In the genomic region with DNA sequence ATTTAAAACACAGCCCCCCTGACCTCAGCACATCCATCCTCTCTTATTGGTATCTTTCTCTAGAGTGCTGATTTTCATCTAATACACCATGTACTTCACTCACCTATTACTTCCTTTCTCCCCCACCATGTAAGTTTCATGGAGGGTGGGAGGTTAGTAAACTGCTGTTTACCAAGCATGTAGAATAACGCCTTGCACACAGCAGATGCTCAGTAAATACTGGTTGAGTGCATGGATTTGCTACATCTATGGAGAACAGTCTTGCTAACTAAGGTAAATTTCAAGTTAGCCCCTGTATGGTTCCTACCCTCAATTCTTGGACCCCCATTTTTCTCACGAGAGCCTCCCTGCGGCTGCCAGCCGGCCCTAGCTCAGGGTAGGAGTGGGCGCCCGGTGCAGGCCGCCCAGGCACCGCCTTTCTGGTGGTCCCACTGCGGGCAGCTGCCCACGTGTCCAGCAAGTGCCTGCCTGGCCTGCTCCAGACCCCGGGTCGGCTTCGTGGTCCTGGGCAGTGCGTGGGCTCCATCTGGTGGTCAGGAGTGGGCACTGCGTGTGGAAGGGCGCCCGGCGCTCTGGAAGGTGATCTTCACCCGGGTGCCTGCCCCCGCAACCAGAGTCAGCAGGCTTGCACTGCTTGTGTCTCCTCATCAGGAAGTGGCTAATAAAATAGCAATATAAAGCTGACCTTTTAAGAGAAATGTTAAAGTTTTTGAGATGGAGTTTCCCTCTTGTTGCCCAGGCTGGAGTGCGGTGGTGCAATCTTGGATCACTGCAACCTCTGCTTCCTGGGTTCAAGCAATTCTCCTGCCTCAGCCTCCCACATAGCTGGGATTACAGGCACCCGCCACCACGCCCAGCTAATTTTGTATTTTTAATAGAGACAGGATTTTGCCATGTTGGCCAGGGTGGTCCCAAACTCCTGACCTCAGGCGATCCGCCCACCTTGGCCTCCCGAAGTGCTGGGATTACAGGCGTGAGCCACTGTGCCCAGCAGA, we compare ENCODE assay signal across 8 cellular contexts.
A peak's percentile ranks its signal among the peaks of the same experiment; 100 is the strongest.
DNase-seq lines count a peak whose midpoint lies in the region; ATAC-seq and TF ChIP-seq lines count a peak whose summit lies in the region.

No MANE protein-coding gene starts in this region.

- no peak overlapping the region for H3K4me3 ChIP-seq in AG04450 (ENCODE audit: low read depth, low read length)

- H3K4me3 Mint-ChIP-seq in activated CD4-positive, alpha-beta T cell treated with anti-CD3 and anti-CD28 coated beads, Interleukin-2, amount 10 ng/mL, durations not matched to agents 7 days and 5 days, result no peak overlapping the region

- TF ChIP-seq CTCF in AG04450 (IDR thresholded peaks at IDR 0.05; ENCODE audit: low read depth, low read length), result peak; percentile 98

- ATAC-seq in GM18511 (IDR thresholded peaks at IDR 0.05; ENCODE audit: unreplicated experiment), result peak; percentile 81
- peak; percentile 68 for ATAC-seq in HG03045 (IDR thresholded peaks at IDR 0.05; ENCODE audit: unreplicated experiment)

- DNase-seq in AG04450 (ENCODE audit: low read depth, low spot score) (peak; percentile 62), NCI-H2227 treated with DMSO at 0.1 percent for 48 hours (lab: John Stamatoyannopoulos, UW) (peak; percentile 74), dermis microvascular lymphatic vessel endothelial cell (ENCODE audit: low read depth in 2 of 2) (peak; percentile 47 to 77), lung microvascular endothelial cell (ENCODE audit: low read depth in 2 of 2) (peak; percentile 75 to 84)
- DNase-seq in activated CD4-positive, alpha-beta T cell treated with anti-CD3 and anti-CD28 coated beads, Interleukin-2, amount 10 ng/mL, durations not matched to agents 7 days and 5 days, result peak; percentile 52
- peak; percentile 32 for DNase-seq in stimulated activated CD8-positive, alpha-beta memory T cell treated with anti-CD3 and anti-CD28 coated beads, Interleukin-15, amount 100 ng/mL, for 1 hour (ENCODE audit: low read depth)

- H3K27ac ChIP-seq in AG04450 (ENCODE audit: low read depth, low read length), result no peak overlapping the region

- POLR2A ChIA-PET in AG04450 (lab: Yijun Ruan, JAX), result interaction anchor here (0.6 kb wide), 2 partner anchors 103 to 388 kb away, joined by 3 read pairs; no protein-coding TSS in a partner anchor
- POLR2A ChIA-PET in activated CD4-positive, alpha-beta T cell treated with anti-CD3 and anti-CD28 coated beads, Interleukin-2, amount 10 ng/mL, durations not matched to agents 7 days and 5 days (lab: Charles Lee), result no interaction called here

- H3K27me3 Mint-ChIP-seq in activated CD4-positive, alpha-beta T cell treated with anti-CD3 and anti-CD28 coated beads, Interleukin-2, amount 10 ng/mL, durations not matched to agents 7 days and 5 days, result peaks cover 2% of the 10 kb centered on the region

- H3K9me3 Mint-ChIP-seq in activated CD4-positive, alpha-beta T cell treated with anti-CD3 and anti-CD28 coated beads, Interleukin-2, amount 10 ng/mL, durations not matched to agents 7 days and 5 days, result no peaks in the 10 kb centered on the region

- peaks cover 3% of the 10 kb centered on the region; the same call in 1 of the 2 replicates for H3K9me3 ChIP-seq in AG04450 (ENCODE audit: control insufficient read depth, insufficient read depth, low read length)

- no peak overlapping the region for H3K27ac Mint-ChIP-seq in activated CD4-positive, alpha-beta T cell treated with anti-CD3 and anti-CD28 coated beads, Interleukin-2, amount 10 ng/mL, durations not matched to agents 7 days and 5 days

- peaks cover 26% of the 10 kb centered on the region for H3K4me1 Mint-ChIP-seq in activated CD4-positive, alpha-beta T cell treated with anti-CD3 and anti-CD28 coated beads, Interleukin-2, amount 10 ng/mL, durations not matched to agents 7 days and 5 days

- CTCF ChIA-PET in AG04450 (lab: Charles Lee), result interaction anchor here (0.5 to 3.2 kb wide), 59 partner anchors 8 to 1737 kb away, joined by 3 to 67 read pairs (median 5); a partner anchor contains a TSS
- CTCF ChIA-PET in activated CD4-positive, alpha-beta T cell treated with anti-CD3 and anti-CD28 coated beads, Interleukin-2, amount 10 ng/mL, durations not matched to agents 7 days and 5 days (lab: Charles Lee), result interaction anchor here (0.7 to 2.4 kb wide), 19 partner anchors 10 to 306 kb away, joined by 3 to 7 read pairs (median 3); no protein-coding TSS in a partner anchor

- peaks cover 9% of the 10 kb centered on the region for H3K36me3 Mint-ChIP-seq in activated CD4-positive, alpha-beta T cell treated with anti-CD3 and anti-CD28 coated beads, Interleukin-2, amount 10 ng/mL, durations not matched to agents 7 days and 5 days (ENCODE audit: low read depth)

- H3K27me3 ChIP-seq in AG04450 (ENCODE audit: control insufficient read depth, insufficient read depth, low read length), result no peaks in the 10 kb centered on the region
